ENCODE assay signal across 8 cellular contexts in the genomic region with DNA sequence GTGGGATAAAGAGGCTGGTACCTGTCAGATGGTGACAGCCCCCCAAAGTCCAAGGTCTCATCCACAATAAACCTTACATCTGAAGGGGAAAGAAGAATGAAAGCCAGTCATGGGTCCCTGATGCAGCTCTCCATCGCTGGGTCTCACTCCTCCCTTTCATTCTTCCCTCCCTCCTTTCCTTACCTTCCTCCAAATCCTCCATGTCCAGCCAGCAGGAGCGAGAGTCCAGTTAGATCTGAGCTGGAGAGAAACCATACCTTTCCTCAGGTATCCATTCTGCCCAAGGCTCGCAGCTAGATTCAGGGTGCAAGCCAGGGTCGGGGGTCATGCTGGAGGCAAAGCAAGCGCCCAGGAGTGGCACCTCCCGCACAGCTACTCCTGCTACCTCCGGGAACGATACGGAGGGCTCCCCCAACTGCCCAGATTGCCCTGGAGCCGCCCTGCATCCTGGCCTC. TPM values are rescaled to one million over a fixed set of nuclear protein-coding genes. Genes with fewer than 3 reads are reported as not detected.
DNase-seq lines count a peak whose midpoint lies in the region; ATAC-seq lines count a peak whose summit lies in the region.

No MANE protein-coding gene starts in this region.

- H3K4me3 Mint-ChIP-seq in activated T-helper 17 cell treated with anti-CD3 and anti-CD28 coated beads, Interleukin-2, amount 50 U/mL, for 72 hours: peak overlapping the region; percentile 87
- H3K4me3 Mint-ChIP-seq in immature natural killer cell: peak overlapping the region; percentile 89 to 99 (median 95)

- DNase-seq in NCI-H146 (lab: John Stamatoyannopoulos, UW) (peak; percentile 53), NCI-H146 treated with DMSO at 0.1 percent for 48 hours (lab: John Stamatoyannopoulos, UW; ENCODE audit: unreplicated experiment) (no peak), immature natural killer cell (no peak), substantia nigra (lab: John Stamatoyannopoulos, UW) (no peak), NCI-H524 (lab: John Stamatoyannopoulos, UW) (no peak), ecto neural progenitor cell (ENCODE audit: low spot score) (no peak)

- H3K9me3 Mint-ChIP-seq in activated T-helper 17 cell treated with anti-CD3 and anti-CD28 coated beads, Interleukin-2, amount 50 U/mL, for 72 hours: no peaks in the 10 kb centered on the region
- no peaks in the 10 kb centered on the region for H3K9me3 Mint-ChIP-seq in immature natural killer cell

- H3K36me3 Mint-ChIP-seq in activated T-helper 17 cell treated with anti-CD3 and anti-CD28 coated beads, Interleukin-2, amount 50 U/mL, for 72 hours (ENCODE audit: low read depth): no peaks in the 10 kb centered on the region
- peaks cover 0 to 4% (median 0%) of the 10 kb centered on the region in 3 donors for H3K36me3 Mint-ChIP-seq in immature natural killer cell

- no peak for ATAC-seq in activated T-helper 17 cell treated with anti-CD3 and anti-CD28 coated beads, Interleukin-2, amount 50 U/mL, for 72 hours (replicated peaks)
- no peak for ATAC-seq in HG02571 (IDR thresholded peaks at IDR 0.05; ENCODE audit: unreplicated experiment)

- peak overlapping the region; percentile 78 for H3K27ac ChIP-seq in substantia nigra (ENCODE audit: low read depth, low read length, poor library complexity, severe bottlenecking)

- peak overlapping the region; percentile 75 for H3K27ac Mint-ChIP-seq in activated T-helper 17 cell treated with anti-CD3 and anti-CD28 coated beads, Interleukin-2, amount 50 U/mL, for 72 hours
- H3K27ac Mint-ChIP-seq in immature natural killer cell: peak overlapping the region in 3 of 6 donors; percentile 40 to 96 (median 88)

- H3K27me3 Mint-ChIP-seq in activated T-helper 17 cell treated with anti-CD3 and anti-CD28 coated beads, Interleukin-2, amount 50 U/mL, for 72 hours: no peaks in the 10 kb centered on the region
- H3K27me3 Mint-ChIP-seq in immature natural killer cell (ENCODE audit: low read depth in 3 of 3): peaks cover 0 to 9% (median 0%) of the 10 kb centered on the region in 3 donors

- H3K4me1 Mint-ChIP-seq in activated T-helper 17 cell treated with anti-CD3 and anti-CD28 coated beads, Interleukin-2, amount 50 U/mL, for 72 hours: peaks cover 5% of the 10 kb centered on the region
- H3K4me1 Mint-ChIP-seq in immature natural killer cell: peaks cover 16 to 26% of the 10 kb centered on the region in 2 donors

RNA-seq across cellular contexts. Expression of a gene that starts 0.4 kb away (rescaled TPM):
- 10 to 100 TPM; 17.5 to 20.3 TPM for total RNA-seq in activated T-helper 17 cell treated with anti-CD3 and anti-CD28 coated beads, Interleukin-2, amount 50 U/mL, for 72 hours
- polyA plus RNA-seq in immature natural killer cell: under 1 TPM in 2 of 3 donors, not detected in 1; 0.69 to 0.87 TPM

RNA-seq across cellular contexts. Expression of a gene that starts 24.3 kb away (rescaled TPM):
- total RNA-seq in activated T-helper 17 cell treated with anti-CD3 and anti-CD28 coated beads, Interleukin-2, amount 50 U/mL, for 72 hours: not detected
- polyA plus RNA-seq in immature natural killer cell: not detected

RNA-seq across cellular contexts. Expression of a gene that starts 33.2 kb away (rescaled TPM):
- total RNA-seq in activated T-helper 17 cell treated with anti-CD3 and anti-CD28 coated beads, Interleukin-2, amount 50 U/mL, for 72 hours: 1 to 10 TPM in 1 of 2 donors, under 1 TPM in 1; 0.77 to 1.3 TPM
- under 1 TPM in 2 of 3 donors, not detected in 1; 0.17 to 0.77 TPM for polyA plus RNA-seq in immature natural killer cell
